17 cellular contexts compared by ENCODE assay signal in the genomic region with DNA sequence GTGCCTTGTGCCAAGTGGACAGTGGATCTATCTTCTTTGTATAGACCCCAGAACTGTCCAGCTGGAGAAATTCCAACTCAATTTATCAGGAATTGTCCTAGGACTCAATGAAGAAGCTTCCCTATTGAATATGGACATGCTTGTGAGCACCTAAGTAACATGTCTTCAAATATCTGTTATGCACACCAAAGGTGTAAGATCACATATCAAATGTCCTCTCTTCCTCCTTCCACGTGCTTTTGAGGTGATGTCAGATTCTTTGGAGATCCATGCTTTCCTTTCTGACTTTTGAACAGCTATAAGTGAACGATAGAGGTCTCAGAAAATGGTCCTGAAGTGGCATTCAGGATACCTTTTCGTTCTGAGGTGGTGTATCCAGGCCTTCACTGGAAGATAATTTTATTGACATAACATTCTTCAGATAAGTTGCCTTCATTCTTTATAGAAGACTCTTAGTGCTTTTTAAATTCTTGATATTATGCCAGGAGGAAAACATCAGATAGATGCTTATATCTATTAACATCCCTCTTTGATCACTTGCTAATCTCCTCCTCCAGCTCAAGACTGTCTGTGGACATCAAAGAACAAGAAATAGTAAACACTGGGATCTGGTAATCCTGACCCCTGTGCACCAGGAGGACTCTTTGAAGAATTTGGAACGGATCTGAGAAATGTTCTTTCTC.
DNase-seq lines count a peak whose midpoint lies in the region; ATAC-seq, FAIRE-seq and TF ChIP-seq lines count a peak whose summit lies in the region.
"Had no signal": no experiment of that assay in that cellular context is flagged by ENCODE, and none has a peak within 500 bp of the region (broad histone marks: within the 10 kb centered on the region; RNA-seq: fewer than 3 reads in every experiment).

No MANE protein-coding gene starts in this region.

- DNase-seq in GM23338 (ENCODE audit: low spot score) = no peak
- peak; percentile 23 for DNase-seq in NCI-H226
- peak; percentile 52 for DNase-seq in bronchial epithelial cell (ENCODE audit: low read depth)
- DNase-seq in renal cortical epithelial cell (ENCODE audit: low read depth) = peak; percentile 6
- no peak for DNase-seq in nucleus accumbens (lab: John Stamatoyannopoulos, UW)
- DNase-seq in frontal cortex (ENCODE audit: low spot score in 2 of 2) = no peak
- DNase-seq in occipital lobe (lab: John Stamatoyannopoulos, UW) = no peak
- DNase-seq: CD4-positive, alpha-beta T cell; GOT3; IMR-90; NCI-H187 treated with DMSO at 0.1 percent for 48 hours; NCI-H2171; NCI-H510A; NCI-H774; Right ventricle myocardium superior had no signal

- H3K27ac ChIP-seq in GM23338 (ENCODE audit: low read depth) = no peak overlapping the region
- H3K27ac ChIP-seq: SK-N-MC had no signal

- no peak for ATAC-seq in GM23338

- H3K79me2 ChIP-seq in GM23338 (replicated peaks; ENCODE audit: insufficient read depth) = no peaks in the 10 kb centered on the region

- TF ChIP-seq CTCF in GM23338 (conservative IDR thresholded peaks at IDR 0.05; ENCODE audit: low read depth in 2 of 2) = no peak
- TF ChIP-seq CTCF in bronchial epithelial cell (IDR thresholded peaks at IDR 0.05; ENCODE audit: insufficient read depth, low read length, severe bottlenecking) = no peak

- H3K36me3 ChIP-seq in GM23338 (ENCODE audit: insufficient read depth) (no peaks in the 10 kb centered on the region), bronchial epithelial cell (ENCODE audit: control insufficient read depth, insufficient read depth, low read length) (no peaks in the 10 kb centered on the region)

- peaks cover 5% of the 10 kb centered on the region for H3K4me1 Mint-ChIP-seq in GM23338

- no peak overlapping the region for H3K4me3 Mint-ChIP-seq in GM23338
- H3K4me3 Mint-ChIP-seq: CD4-positive, alpha-beta T cell had no signal

- FAIRE-seq in bronchial epithelial cell (lab: Jason Lieb, UNC) (no peak), frontal cortex (lab: Jason Lieb, UNC) (no peak)
- FAIRE-seq: RCC 7860 had no signal

- no peak overlapping the region for H3K4me2 ChIP-seq in GM23338

- H3K36me3 Mint-ChIP-seq in GM23338 (ENCODE audit: low read depth) = peaks cover 4% of the 10 kb centered on the region; the same call in 1 of the 3 replicates

- H3K4me3 ChIP-seq in GM23338 = no peak overlapping the region
- H3K4me3 ChIP-seq in bronchial epithelial cell (ENCODE audit: low read depth, low read length) = no peak overlapping the region
- H3K4me3 ChIP-seq: SK-N-MC had no signal

- 0 out of 2 replicates have a peak, but pooled peaks cover 12% of the 10 kb centered on the region for H3K9me2 ChIP-seq in GM23338 (ENCODE audit: insufficient read depth)

- H3K27me3 Mint-ChIP-seq in GM23338 (ENCODE audit: insufficient read depth, low read depth, poor library complexity) = no peaks in the 10 kb centered on the region

- H4K20me1 ChIP-seq in GM23338 (replicated peaks; ENCODE audit: insufficient read depth) = no peaks in the 10 kb centered on the region

- peak overlapping the region; percentile 47; the same call in 1 of the 2 replicates for H2AFZ ChIP-seq in GM23338

- no peaks in the 10 kb centered on the region for H3F3A ChIP-seq in GM23338 (replicated peaks; ENCODE audit: low read depth)

- no peak overlapping the region for H3K27ac Mint-ChIP-seq in GM23338
- H3K27ac Mint-ChIP-seq: CD4-positive, alpha-beta T cell had no signal

- H3K4me1 ChIP-seq in GM23338 (ENCODE audit: insufficient read depth) = peaks cover 4% of the 10 kb centered on the region; the same call in 1 of the 2 replicates

- peaks cover 12% of the 10 kb centered on the region; the same call in 2 of the 3 replicates for H3K9me3 Mint-ChIP-seq in GM23338
- H3K9me3 Mint-ChIP-seq: CD4-positive, alpha-beta T cell had no signal

- no peaks in the 10 kb centered on the region for H3K27me3 ChIP-seq in GM23338 (ENCODE audit: insufficient read depth)
- H3K27me3 ChIP-seq in bronchial epithelial cell (ENCODE audit: control insufficient read depth, insufficient read depth, low read length) = no peaks in the 10 kb centered on the region

TF ChIP-seq in GM23338, 12 proteins besides CTCF, POLR2A, EP300 and RAD21 (continues in another document):
- TF ChIP-seq ZNF114 (CRISPR knock-in tag; IDR thresholded peaks at IDR 0.05) (no peak), STAT1 (IDR thresholded peaks at IDR 0.05; ENCODE audit: unreplicated experiment) (no peak), NANOG (IDR thresholded peaks at IDR 0.05; ENCODE audit: borderline replicate concordance) (no peak), POLR2AphosphoS5 (IDR thresholded peaks at IDR 0.05; ENCODE audit: low read depth) (no peak)
- TF ChIP-seq, protein P1, sequence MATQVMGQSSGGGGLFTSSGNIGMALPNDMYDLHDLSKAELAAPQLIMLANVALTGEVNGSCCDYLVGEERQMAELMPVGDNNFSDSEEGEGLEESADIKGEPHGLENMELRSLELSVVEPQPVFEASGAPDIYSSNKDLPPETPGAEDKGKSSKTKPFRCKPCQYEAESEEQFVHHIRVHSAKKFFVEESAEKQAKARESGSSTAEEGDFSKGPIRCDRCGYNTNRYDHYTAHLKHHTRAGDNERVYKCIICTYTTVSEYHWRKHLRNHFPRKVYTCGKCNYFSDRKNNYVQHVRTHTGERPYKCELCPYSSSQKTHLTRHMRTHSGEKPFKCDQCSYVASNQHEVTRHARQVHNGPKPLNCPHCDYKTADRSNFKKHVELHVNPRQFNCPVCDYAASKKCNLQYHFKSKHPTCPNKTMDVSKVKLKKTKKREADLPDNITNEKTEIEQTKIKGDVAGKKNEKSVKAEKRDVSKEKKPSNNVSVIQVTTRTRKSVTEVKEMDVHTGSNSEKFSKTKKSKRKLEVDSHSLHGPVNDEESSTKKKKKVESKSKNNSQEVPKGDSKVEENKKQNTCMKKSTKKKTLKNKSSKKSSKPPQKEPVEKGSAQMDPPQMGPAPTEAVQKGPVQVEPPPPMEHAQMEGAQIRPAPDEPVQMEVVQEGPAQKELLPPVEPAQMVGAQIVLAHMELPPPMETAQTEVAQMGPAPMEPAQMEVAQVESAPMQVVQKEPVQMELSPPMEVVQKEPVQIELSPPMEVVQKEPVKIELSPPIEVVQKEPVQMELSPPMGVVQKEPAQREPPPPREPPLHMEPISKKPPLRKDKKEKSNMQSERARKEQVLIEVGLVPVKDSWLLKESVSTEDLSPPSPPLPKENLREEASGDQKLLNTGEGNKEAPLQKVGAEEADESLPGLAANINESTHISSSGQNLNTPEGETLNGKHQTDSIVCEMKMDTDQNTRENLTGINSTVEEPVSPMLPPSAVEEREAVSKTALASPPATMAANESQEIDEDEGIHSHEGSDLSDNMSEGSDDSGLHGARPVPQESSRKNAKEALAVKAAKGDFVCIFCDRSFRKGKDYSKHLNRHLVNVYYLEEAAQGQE (IDR thresholded peaks at IDR 0.05; ENCODE audit: unreplicated experiment) = no peak

Comparison
In these comparisons a context has a peak if more than half of its experiments do, and no peak if none do; other contexts are left out.
1. DNase-seq: peak in NCI-H226 (single experiment), bronchial epithelial cell (single experiment) and renal cortical epithelial cell (single experiment); none in GM23338 (single experiment), nucleus accumbens (0 of 56), frontal cortex (0 of 2) and occipital lobe (single experiment).